Comparison of ENCODE assay signal across 8 cellular contexts in genomic region chr21:37712204-37712934, GRCh38.
A peak's percentile ranks its signal among the peaks of the same experiment; 100 is the strongest.
DNase-seq lines count a peak whose midpoint lies in the region; ATAC-seq and TF ChIP-seq lines count a peak whose summit lies in the region.

No MANE protein-coding gene starts in this region.

- peaks cover 2% of the 10 kb centered on the region for H3K36me3 Mint-ChIP-seq in chondrocyte (ENCODE audit: low read depth)

- H3K4me1 Mint-ChIP-seq in chondrocyte (ENCODE audit: low read depth): peaks cover 36% of the 10 kb centered on the region

- no peak overlapping the region for H3K27ac ChIP-seq in left lung

- H3K27ac Mint-ChIP-seq in chondrocyte (ENCODE audit: unreplicated experiment): peak overlapping the region; percentile 69

- H3K4me3 Mint-ChIP-seq in chondrocyte (ENCODE audit: unreplicated experiment): no peak overlapping the region

- H3K36me3 ChIP-seq in left lung: no peaks in the 10 kb centered on the region

- TF ChIP-seq CTCF in GM12801 (IDR thresholded peaks at IDR 0.05; ENCODE audit: extremely low read depth, insufficient read length) (peak; percentile 6), chondrocyte (IDR thresholded peaks at IDR 0.05) (peak; percentile 91), left lung (IDR thresholded peaks at IDR 0.05) (peak; percentile 71 to 78)

- H3K9me3 ChIP-seq in left lung: no peaks in the 10 kb centered on the region

- H3K4me1 ChIP-seq in left lung: no peaks in the 10 kb centered on the region

- intact Hi-C loops in left lung (cut with DNase I): no loop called here

- peaks cover 15% of the 10 kb centered on the region for H3K9me3 Mint-ChIP-seq in chondrocyte (ENCODE audit: low read depth)

- peak; percentile 7 for DNase-seq in NCI-H1436 treated with DMSO at 0.1 percent for 48 hours (lab: John Stamatoyannopoulos, UW)
- peak; percentile 75 for DNase-seq in SW480 (ENCODE audit: low spot score)
- DNase-seq in chondrocyte (ENCODE audit: low spot score): no peak
- peak; percentile 64 to 74 for DNase-seq in left lung
- peak; percentile 20 to 33 for DNase-seq in stimulated activated CD8-positive, alpha-beta memory T cell treated with anti-CD3 and anti-CD28 coated beads, Interleukin-2, amount 100 ng/mL, for 48 hours (ENCODE audit: low read depth in 2 of 2)

- ATAC-seq in HG02610 (IDR thresholded peaks at IDR 0.05; ENCODE audit: unreplicated experiment): peak; percentile 76
- peak; percentile 95 for ATAC-seq in left lung
- no peak for ATAC-seq in GM19023 (IDR thresholded peaks at IDR 0.05; ENCODE audit: unreplicated experiment)

- no peak overlapping the region for H3K4me3 ChIP-seq in left lung

- H3K27me3 ChIP-seq in left lung: peaks cover 0 to 5% of the 10 kb centered on the region in 2 donors

- no peaks in the 10 kb centered on the region for H3K27me3 Mint-ChIP-seq in chondrocyte (ENCODE audit: low read depth)

Comparison
In these comparisons a context has a peak if more than half of its experiments do, and no peak if none do; other contexts are left out.
1. CTCF ChIP-seq: peak in every context shown above with its lines; median percentile 91 in chondrocyte; 74 in left lung; 6 in GM12801.